ENCODE assay signal across 1 cellular context in the genomic region with DNA sequence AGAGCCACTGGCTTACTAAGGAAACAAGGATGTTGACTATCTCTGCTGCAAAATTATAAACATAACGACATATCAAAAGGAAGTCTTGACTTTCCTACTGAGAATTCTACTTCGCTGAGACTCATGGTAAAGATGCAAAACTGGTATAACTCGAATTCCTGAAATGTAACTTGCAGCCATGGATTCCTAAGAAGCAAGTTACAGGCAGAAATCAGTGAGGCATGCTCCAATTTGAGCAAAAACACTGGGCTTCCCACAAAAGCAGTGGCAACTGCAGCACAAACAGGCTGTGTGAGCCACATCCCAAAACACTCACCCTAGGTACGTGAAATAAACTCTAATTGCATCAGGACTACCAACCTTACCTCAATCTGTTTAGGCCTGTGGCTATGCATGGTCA.
TF ChIP-seq lines count a peak whose summit lies in the region.

No MANE protein-coding gene starts in this region.

TF ChIP-seq in GM23338, 12 proteins besides CTCF, POLR2A, EP300 and RAD21 (continued from another document):
- TF ChIP-seq, protein P1, sequence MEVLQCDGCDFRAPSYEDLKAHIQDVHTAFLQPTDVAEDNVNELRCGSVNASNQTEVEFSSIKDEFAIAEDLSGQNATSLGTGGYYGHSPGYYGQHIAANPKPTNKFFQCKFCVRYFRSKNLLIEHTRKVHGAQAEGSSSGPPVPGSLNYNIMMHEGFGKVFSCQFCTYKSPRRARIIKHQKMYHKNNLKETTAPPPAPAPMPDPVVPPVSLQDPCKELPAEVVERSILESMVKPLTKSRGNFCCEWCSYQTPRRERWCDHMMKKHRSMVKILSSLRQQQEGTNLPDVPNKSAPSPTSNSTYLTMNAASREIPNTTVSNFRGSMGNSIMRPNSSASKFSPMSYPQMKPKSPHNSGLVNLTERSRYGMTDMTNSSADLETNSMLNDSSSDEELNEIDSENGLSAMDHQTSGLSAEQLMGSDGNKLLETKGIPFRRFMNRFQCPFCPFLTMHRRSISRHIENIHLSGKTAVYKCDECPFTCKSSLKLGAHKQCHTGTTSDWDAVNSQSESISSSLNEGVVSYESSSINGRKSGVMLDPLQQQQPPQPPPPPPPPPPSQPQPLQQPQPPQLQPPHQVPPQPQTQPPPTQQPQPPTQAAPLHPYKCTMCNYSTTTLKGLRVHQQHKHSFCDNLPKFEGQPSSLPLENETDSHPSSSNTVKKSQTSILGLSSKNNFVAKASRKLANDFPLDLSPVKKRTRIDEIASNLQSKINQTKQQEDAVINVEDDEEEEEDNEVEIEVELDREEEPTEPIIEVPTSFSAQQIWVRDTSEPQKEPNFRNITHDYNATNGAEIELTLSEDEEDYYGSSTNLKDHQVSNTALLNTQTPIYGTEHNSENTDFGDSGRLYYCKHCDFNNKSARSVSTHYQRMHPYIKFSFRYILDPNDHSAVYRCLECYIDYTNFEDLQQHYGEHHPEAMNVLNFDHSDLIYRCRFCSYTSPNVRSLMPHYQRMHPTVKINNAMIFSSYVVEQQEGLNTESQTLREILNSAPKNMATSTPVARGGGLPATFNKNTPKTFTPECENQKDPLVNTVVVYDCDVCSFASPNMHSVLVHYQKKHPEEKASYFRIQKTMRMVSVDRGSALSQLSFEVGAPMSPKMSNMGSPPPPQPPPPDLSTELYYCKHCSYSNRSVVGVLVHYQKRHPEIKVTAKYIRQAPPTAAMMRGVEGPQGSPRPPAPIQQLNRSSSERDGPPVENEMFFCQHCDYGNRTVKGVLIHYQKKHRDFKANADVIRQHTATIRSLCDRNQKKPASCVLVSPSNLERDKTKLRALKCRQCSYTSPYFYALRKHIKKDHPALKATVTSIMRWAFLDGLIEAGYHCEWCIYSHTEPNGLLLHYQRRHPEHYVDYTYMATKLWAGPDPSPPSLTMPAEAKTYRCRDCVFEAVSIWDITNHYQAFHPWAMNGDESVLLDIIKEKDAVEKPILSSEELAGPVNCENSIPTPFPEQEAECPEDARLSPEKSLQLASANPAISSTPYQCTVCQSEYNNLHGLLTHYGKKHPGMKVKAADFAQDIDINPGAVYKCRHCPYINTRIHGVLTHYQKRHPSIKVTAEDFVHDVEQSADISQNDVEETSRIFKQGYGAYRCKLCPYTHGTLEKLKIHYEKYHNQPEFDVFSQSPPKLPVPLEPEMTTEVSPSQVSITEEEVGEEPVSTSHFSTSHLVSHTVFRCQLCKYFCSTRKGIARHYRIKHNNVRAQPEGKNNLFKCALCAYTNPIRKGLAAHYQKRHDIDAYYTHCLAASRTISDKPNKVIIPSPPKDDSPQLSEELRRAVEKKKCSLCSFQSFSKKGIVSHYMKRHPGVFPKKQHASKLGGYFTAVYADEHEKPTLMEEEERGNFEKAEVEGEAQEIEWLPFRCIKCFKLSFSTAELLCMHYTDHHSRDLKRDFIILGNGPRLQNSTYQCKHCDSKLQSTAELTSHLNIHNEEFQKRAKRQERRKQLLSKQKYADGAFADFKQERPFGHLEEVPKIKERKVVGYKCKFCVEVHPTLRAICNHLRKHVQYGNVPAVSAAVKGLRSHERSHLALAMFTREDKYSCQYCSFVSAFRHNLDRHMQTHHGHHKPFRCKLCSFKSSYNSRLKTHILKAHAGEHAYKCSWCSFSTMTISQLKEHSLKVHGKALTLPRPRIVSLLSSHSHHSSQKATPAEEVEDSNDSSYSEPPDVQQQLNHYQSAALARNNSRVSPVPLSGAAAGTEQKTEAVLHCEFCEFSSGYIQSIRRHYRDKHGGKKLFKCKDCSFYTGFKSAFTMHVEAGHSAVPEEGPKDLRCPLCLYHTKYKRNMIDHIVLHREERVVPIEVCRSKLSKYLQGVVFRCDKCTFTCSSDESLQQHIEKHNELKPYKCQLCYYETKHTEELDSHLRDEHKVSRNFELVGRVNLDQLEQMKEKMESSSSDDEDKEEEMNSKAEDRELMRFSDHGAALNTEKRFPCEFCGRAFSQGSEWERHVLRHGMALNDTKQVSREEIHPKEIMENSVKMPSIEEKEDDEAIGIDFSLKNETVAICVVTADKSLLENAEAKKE (CRISPR knock-in tag; IDR thresholded peaks at IDR 0.05), result no peak
- TF ChIP-seq EZH2phosphoT487 (IDR thresholded peaks at IDR 0.05; ENCODE audit: unreplicated experiment), result no peak
- TF ChIP-seq NANOG (IDR thresholded peaks at IDR 0.05; ENCODE audit: borderline replicate concordance), result no peak
- no peak for TF ChIP-seq STAT1 (IDR thresholded peaks at IDR 0.05; ENCODE audit: unreplicated experiment)
- no peak for TF ChIP-seq ZNF114 (CRISPR knock-in tag; IDR thresholded peaks at IDR 0.05)
- no peak for TF ChIP-seq JUNB (IDR thresholded peaks at IDR 0.05; ENCODE audit: unreplicated experiment)
- no peak for TF ChIP-seq ZNF331 (CRISPR knock-in tag; IDR thresholded peaks at IDR 0.05; ENCODE audit: low read depth)
- TF ChIP-seq, protein P2, sequence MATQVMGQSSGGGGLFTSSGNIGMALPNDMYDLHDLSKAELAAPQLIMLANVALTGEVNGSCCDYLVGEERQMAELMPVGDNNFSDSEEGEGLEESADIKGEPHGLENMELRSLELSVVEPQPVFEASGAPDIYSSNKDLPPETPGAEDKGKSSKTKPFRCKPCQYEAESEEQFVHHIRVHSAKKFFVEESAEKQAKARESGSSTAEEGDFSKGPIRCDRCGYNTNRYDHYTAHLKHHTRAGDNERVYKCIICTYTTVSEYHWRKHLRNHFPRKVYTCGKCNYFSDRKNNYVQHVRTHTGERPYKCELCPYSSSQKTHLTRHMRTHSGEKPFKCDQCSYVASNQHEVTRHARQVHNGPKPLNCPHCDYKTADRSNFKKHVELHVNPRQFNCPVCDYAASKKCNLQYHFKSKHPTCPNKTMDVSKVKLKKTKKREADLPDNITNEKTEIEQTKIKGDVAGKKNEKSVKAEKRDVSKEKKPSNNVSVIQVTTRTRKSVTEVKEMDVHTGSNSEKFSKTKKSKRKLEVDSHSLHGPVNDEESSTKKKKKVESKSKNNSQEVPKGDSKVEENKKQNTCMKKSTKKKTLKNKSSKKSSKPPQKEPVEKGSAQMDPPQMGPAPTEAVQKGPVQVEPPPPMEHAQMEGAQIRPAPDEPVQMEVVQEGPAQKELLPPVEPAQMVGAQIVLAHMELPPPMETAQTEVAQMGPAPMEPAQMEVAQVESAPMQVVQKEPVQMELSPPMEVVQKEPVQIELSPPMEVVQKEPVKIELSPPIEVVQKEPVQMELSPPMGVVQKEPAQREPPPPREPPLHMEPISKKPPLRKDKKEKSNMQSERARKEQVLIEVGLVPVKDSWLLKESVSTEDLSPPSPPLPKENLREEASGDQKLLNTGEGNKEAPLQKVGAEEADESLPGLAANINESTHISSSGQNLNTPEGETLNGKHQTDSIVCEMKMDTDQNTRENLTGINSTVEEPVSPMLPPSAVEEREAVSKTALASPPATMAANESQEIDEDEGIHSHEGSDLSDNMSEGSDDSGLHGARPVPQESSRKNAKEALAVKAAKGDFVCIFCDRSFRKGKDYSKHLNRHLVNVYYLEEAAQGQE (IDR thresholded peaks at IDR 0.05; ENCODE audit: unreplicated experiment), result no peak
- TF ChIP-seq EZH2 (IDR thresholded peaks at IDR 0.05; ENCODE audit: low read depth, unreplicated experiment), result no peak
- TF ChIP-seq, protein P3, sequence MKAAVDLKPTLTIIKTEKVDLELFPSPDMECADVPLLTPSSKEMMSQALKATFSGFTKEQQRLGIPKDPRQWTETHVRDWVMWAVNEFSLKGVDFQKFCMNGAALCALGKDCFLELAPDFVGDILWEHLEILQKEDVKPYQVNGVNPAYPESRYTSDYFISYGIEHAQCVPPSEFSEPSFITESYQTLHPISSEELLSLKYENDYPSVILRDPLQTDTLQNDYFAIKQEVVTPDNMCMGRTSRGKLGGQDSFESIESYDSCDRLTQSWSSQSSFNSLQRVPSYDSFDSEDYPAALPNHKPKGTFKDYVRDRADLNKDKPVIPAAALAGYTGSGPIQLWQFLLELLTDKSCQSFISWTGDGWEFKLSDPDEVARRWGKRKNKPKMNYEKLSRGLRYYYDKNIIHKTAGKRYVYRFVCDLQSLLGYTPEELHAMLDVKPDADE (IDR thresholded peaks at IDR 0.05), result no peak
- TF ChIP-seq CREB1 (CRISPR knock-in tag; IDR thresholded peaks at IDR 0.05; ENCODE audit: low read depth), result no peak
